Comparison of ENCODE assay signal across 1 cellular context in the genomic region with DNA sequence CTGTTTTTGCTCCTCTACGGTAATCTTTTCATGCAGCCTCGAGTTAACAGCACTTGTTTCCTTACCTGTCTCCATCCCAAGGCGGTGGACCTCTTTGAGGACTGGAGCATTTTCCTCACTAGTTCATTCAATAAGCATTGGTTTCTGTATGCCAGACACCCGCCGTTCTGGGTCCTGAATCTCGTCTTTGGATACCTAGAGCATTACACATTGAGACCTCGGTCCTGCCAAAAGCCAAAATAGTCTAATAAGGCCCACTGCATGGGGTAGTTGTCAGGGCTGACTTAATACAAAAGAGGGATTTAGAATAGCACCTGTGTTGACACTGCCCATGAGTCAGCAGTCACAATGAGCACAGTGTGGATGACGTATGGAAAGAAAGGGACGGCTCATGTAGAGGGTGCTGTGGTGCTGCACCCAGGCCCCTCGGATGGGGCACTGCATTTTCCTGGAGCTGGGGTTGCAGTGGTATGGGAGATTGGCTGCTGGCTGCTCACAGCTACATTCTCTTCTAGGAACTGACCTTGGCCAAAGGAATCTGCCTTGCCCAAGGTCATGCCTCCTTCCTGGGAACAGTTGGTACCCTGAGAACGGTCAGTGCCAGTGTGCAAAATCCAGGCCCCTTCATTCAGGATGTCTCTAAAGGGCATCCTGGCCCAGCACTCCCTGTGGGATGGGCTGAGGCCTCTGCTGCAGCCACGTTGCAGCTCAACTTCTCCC.
TF ChIP-seq lines count a peak whose summit lies in the region.

No MANE protein-coding gene starts in this region.

TF ChIP-seq in K562, 482 proteins besides CTCF, POLR2A, EP300 and RAD21 (continued from another document and continues in another):
- TF ChIP-seq, protein P1, sequence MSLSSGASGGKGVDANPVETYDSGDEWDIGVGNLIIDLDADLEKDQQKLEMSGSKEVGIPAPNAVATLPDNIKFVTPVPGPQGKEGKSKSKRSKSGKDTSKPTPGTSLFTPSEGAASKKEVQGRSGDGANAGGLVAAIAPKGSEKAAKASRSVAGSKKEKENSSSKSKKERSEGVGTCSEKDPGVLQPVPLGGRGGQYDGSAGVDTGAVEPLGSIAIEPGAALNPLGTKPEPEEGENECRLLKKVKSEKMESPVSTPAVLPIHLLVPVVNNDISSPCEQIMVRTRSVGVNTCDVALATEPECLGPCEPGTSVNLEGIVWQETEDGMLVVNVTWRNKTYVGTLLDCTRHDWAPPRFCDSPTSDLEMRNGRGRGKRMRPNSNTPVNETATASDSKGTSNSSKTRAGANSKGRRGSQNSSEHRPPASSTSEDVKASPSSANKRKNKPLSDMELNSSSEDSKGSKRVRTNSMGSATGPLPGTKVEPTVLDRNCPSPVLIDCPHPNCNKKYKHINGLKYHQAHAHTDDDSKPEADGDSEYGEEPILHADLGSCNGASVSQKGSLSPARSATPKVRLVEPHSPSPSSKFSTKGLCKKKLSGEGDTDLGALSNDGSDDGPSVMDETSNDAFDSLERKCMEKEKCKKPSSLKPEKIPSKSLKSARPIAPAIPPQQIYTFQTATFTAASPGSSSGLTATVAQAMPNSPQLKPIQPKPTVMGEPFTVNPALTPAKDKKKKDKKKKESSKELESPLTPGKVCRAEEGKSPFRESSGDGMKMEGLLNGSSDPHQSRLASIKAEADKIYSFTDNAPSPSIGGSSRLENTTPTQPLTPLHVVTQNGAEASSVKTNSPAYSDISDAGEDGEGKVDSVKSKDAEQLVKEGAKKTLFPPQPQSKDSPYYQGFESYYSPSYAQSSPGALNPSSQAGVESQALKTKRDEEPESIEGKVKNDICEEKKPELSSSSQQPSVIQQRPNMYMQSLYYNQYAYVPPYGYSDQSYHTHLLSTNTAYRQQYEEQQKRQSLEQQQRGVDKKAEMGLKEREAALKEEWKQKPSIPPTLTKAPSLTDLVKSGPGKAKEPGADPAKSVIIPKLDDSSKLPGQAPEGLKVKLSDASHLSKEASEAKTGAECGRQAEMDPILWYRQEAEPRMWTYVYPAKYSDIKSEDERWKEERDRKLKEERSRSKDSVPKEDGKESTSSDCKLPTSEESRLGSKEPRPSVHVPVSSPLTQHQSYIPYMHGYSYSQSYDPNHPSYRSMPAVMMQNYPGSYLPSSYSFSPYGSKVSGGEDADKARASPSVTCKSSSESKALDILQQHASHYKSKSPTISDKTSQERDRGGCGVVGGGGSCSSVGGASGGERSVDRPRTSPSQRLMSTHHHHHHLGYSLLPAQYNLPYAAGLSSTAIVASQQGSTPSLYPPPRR (CRISPR knock-in tag; IDR thresholded peaks at IDR 0.05; ENCODE audit: borderline replicate concordance), result no peak
- peak; percentile 95 for TF ChIP-seq NFE2 (IDR thresholded peaks at IDR 0.05; ENCODE audit: low read depth)
- TF ChIP-seq ATF3 (IDR thresholded peaks at IDR 0.05), result peak; percentile 80
- no peak for TF ChIP-seq ATF3 (CRISPR knock-in tag; conservative IDR thresholded peaks at IDR 0.05)
- TF ChIP-seq HMBOX1 (IDR thresholded peaks at IDR 0.05), result no peak
- 0 out of 2 replicates have a peak, but pooled peaks have one; percentile 18 for TF ChIP-seq ESRRA (IDR thresholded peaks at IDR 0.05; ENCODE audit: borderline replicate concordance, low read depth)
- TF ChIP-seq RCOR1 (IDR thresholded peaks at IDR 0.05; ENCODE audit: borderline replicate concordance in 1 of 2, low read depth in 2 of 2, low read length in 2 of 2), result 0 out of 4 replicates have a peak, but pooled peaks of 1 of the 2 experiments have one; percentile 5
- no peak for TF ChIP-seq ZNF263 (CRISPR knock-in tag; IDR thresholded peaks at IDR 0.05; ENCODE audit: borderline replicate concordance)
- TF ChIP-seq C11orf30 (IDR thresholded peaks at IDR 0.05; ENCODE audit: low read depth), result peak; percentile 89
- no peak for TF ChIP-seq USF1 (CRISPR knock-in tag; IDR thresholded peaks at IDR 0.05)
- no peak for TF ChIP-seq BRCA1 (IDR thresholded peaks at IDR 0.05)
- no peak for TF ChIP-seq BRCA1 (CRISPR knock-in tag; IDR thresholded peaks at IDR 0.05)
- TF ChIP-seq SMARCC2 (IDR thresholded peaks at IDR 0.05; ENCODE audit: low read depth), result 0 out of 2 replicates have a peak, but pooled peaks have one; percentile 21
- TF ChIP-seq ATF7 (IDR thresholded peaks at IDR 0.05), result peak; percentile 87
- TF ChIP-seq SOX6 (IDR thresholded peaks at IDR 0.05), result peak; percentile 63
- peak; percentile 64 for TF ChIP-seq MAFF (IDR thresholded peaks at IDR 0.05; ENCODE audit: low read length)
- 0 out of 2 replicates have a peak, but pooled peaks have one; percentile 20 for TF ChIP-seq CTBP1 (IDR thresholded peaks at IDR 0.05; ENCODE audit: borderline replicate concordance)
- TF ChIP-seq JUN (IDR thresholded peaks at IDR 0.05; ENCODE audit: borderline replicate concordance, low read depth, low read length), result peak; percentile 78
- no peak for TF ChIP-seq JUN (CRISPR knock-in tag; IDR thresholded peaks at IDR 0.05; ENCODE audit: borderline replicate concordance)
- 0 out of 2 replicates have a peak, but pooled peaks have one; percentile 13 for TF ChIP-seq SMAD4 (CRISPR knock-in tag; conservative IDR thresholded peaks at IDR 0.05)
- no peak for TF ChIP-seq NR2C2 (CRISPR knock-in tag; IDR thresholded peaks at IDR 0.05)
- 0 out of 2 replicates have a peak, but pooled peaks have one; percentile 17 for TF ChIP-seq NR2C2 (tag; IDR thresholded peaks at IDR 0.05)
- TF ChIP-seq, protein P2, sequence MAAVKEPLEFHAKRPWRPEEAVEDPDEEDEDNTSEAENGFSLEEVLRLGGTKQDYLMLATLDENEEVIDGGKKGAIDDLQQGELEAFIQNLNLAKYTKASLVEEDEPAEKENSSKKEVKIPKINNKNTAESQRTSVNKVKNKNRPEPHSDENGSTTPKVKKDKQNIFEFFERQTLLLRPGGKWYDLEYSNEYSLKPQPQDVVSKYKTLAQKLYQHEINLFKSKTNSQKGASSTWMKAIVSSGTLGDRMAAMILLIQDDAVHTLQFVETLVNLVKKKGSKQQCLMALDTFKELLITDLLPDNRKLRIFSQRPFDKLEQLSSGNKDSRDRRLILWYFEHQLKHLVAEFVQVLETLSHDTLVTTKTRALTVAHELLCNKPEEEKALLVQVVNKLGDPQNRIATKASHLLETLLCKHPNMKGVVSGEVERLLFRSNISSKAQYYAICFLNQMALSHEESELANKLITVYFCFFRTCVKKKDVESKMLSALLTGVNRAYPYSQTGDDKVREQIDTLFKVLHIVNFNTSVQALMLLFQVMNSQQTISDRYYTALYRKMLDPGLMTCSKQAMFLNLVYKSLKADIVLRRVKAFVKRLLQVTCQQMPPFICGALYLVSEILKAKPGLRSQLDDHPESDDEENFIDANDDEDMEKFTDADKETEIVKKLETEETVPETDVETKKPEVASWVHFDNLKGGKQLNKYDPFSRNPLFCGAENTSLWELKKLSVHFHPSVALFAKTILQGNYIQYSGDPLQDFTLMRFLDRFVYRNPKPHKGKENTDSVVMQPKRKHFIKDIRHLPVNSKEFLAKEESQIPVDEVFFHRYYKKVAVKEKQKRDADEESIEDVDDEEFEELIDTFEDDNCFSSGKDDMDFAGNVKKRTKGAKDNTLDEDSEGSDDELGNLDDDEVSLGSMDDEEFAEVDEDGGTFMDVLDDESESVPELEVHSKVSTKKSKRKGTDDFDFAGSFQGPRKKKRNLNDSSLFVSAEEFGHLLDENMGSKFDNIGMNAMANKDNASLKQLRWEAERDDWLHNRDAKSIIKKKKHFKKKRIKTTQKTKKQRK (IDR thresholded peaks at IDR 0.05; ENCODE audit: borderline replicate concordance, low read depth, low read length), result no peak
- peak; percentile 50; the same call in 1 of the 2 replicates for TF ChIP-seq ZNF592 (IDR thresholded peaks at IDR 0.05)
- TF ChIP-seq CREM (IDR thresholded peaks at IDR 0.05; ENCODE audit: low read depth), result peak; percentile 83
- no peak for TF ChIP-seq NONO (IDR thresholded peaks at IDR 0.05; ENCODE audit: low read depth in 2 of 2, low read length in 1 of 2)
- peak; percentile 76 for TF ChIP-seq FOSL1 (tag; conservative IDR thresholded peaks at IDR 0.05)
- TF ChIP-seq NR4A1 (CRISPR knock-in tag; IDR thresholded peaks at IDR 0.05), result no peak
- TF ChIP-seq NR4A1 (tag; IDR thresholded peaks at IDR 0.05), result peak; percentile 57; the same call in 1 of the 2 replicates
- TF ChIP-seq L3MBTL2 (IDR thresholded peaks at IDR 0.05), result 0 out of 2 replicates have a peak, but pooled peaks have one; percentile 41
- peak; percentile 89 for TF ChIP-seq ZNF316 (IDR thresholded peaks at IDR 0.05)
- peak; percentile 81 for TF ChIP-seq FOXK2 (conservative IDR thresholded peaks at IDR 0.05 in 1 of 2, IDR thresholded peaks at IDR 0.05 in 1 of 2; ENCODE audit: low read depth in 2 of 2)
- TF ChIP-seq ATF1 (CRISPR knock-in tag; IDR thresholded peaks at IDR 0.05), result no peak
- TF ChIP-seq ATF1 (tag; IDR thresholded peaks at IDR 0.05), result peak; percentile 79
- TF ChIP-seq HDAC3 (IDR thresholded peaks at IDR 0.05; ENCODE audit: borderline replicate concordance, partially characterized antibody), result no peak
- no peak for TF ChIP-seq NR2C1 (IDR thresholded peaks at IDR 0.05)
- no peak for TF ChIP-seq NR2C1 (tag; IDR thresholded peaks at IDR 0.05)
- TF ChIP-seq MAFK (IDR thresholded peaks at IDR 0.05; ENCODE audit: low read length), result peak; percentile 79; the same call in 1 of the 2 replicates
- no peak for TF ChIP-seq MEF2A (IDR thresholded peaks at IDR 0.05; ENCODE audit: control insufficient read depth, low read depth, low read length)
- TF ChIP-seq ZBTB11 (CRISPR knock-in tag; IDR thresholded peaks at IDR 0.05), result peak in 1 of 3 experiments; percentile 35; a peak in 1 of 6 replicates
- peak; percentile 61 to 88; a peak in 2 of 4 replicates for TF ChIP-seq FOXA3 (CRISPR knock-in tag; conservative IDR thresholded peaks at IDR 0.05 in 1 of 2, IDR thresholded peaks at IDR 0.05 in 1 of 2)
